Comparison of ENCODE assay signal across 8 cellular contexts in the genomic region with DNA sequence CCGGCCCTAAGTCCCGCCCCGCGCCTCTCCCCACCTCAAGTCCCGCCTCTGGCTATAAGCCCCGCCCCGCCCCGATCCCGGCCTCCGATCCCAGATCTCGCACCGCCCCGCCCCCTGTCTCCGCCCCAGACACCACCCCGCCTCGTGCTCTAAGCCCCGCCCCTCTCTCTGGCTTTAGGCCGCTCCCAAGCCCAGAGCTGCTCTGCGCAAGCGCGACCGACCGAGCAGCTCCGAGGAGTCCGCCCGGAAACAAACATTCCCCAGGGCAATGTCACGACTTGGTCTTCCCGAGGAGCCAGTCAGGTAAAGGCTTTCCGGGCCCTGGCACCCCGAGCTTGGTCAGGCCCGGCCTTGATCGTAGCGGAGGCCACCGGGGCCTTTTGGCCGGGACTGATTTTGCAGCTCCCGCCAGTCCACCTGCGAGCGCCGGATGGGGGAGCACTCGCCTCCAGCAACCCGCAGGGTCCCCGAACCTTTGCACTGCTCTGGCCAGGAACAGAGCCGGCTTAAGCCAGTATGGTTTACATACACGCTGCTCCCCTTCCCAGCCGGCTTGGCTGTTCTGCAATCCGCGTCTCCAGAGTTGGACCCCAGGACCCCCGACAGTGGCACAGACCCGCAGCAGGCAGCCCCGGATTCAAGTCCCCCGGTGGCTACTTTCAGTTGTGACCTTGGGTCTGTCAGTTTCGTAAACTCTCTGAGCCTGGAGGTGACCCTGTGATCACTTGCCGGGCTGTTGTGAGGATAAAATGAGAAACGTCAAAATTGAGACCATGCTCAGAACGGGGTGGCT. TPM values are rescaled to one million over a fixed set of nuclear protein-coding genes. Genes with fewer than 3 reads are reported as not detected.
DNase-seq lines count a peak whose midpoint lies in the region; ATAC-seq and TF ChIP-seq lines count a peak whose summit lies in the region.

Gene NUDT7 (plus strand): TSS at position 200 of the 793 bp plus-strand sequence. CDS start 69 bp downstream, at position 269.

- no CpG with 5 or more reads among the region's 55 CpGs for WGBS in H9 (ENCODE audit: extremely low coverage, insufficient read length, low lambda C conversion rate)
- 0% methylated on average over 4 to 10 of the region's 55 CpGs for WGBS in gastroesophageal sphincter (ENCODE audit: low coverage in 1 of 2), 2 donors

- ATAC-seq in gastroesophageal sphincter = peak; percentile 98

- no peak within 1 kb of the TSS for H3K4ac ChIP-seq in H9 (ENCODE audit: low read depth, low read length)

- H3K27me3 ChIP-seq in H9 (ENCODE audit: insufficient read depth, low read length) (no peaks in the 10 kb centered on the region), gastroesophageal sphincter (no peaks in the 10 kb centered on the region), neutrophil (peaks cover 37% of the 10 kb centered on the region)

- H3K18ac ChIP-seq in H9 (ENCODE audit: insufficient read length, low read depth, low read length) = peak within 1 kb of the TSS; percentile 39

- no peak within 1 kb of the TSS for H2AK5ac ChIP-seq in H9 (ENCODE audit: insufficient read length, low read length)

- peak within 1 kb of the TSS; percentile 81 to 82 for H3K4me3 Mint-ChIP-seq in H9

- no peak within 1 kb of the TSS for H2BK15ac ChIP-seq in H9 (ENCODE audit: low read depth, low read length)

- peak within 1 kb of the TSS; percentile 87 to 96 (median 93) for H3K27ac Mint-ChIP-seq in H9

- TF ChIP-seq POLR2A in gastroesophageal sphincter (IDR thresholded peaks at IDR 0.05) = peak; percentile 29 to 43

- H3K23me2 ChIP-seq in H9 (ENCODE audit: insufficient read length, low read depth, low read length, poor library complexity, severe bottlenecking) = peaks cover 7% of the 10 kb centered on the region

- H2BK120ac ChIP-seq in H9 (ENCODE audit: low read depth, low read length, poor library complexity, severe bottlenecking) = no peak within 1 kb of the TSS

- H3K27me3 Mint-ChIP-seq in H9 (ENCODE audit: low read depth) = peaks cover 1% of the 10 kb centered on the region; the same call in 1 of the 2 replicates

- H3K79me2 ChIP-seq in H9 (ENCODE audit: insufficient read depth, low read length) = no peaks in the 10 kb centered on the region

- H4K8ac ChIP-seq in H9 (replicated peaks; ENCODE audit: insufficient read length, low read depth, low read length) = no peak within 1 kb of the TSS

- H3K4me3 ChIP-seq in gastroesophageal sphincter = peak within 1 kb of the TSS; percentile 74 to 80
- H3K4me3 ChIP-seq in neutrophil (ENCODE audit: low read depth in 1 of 2, low read length in 1 of 2) = peak within 1 kb of the TSS; percentile 63

- no peak within 1 kb of the TSS for H4K91ac ChIP-seq in H9 (ENCODE audit: insufficient read length, low read depth, low read length)

- TF ChIP-seq EP300 in gastroesophageal sphincter (IDR thresholded peaks at IDR 0.05) = no peak

- peaks cover 11 to 18% of the 10 kb centered on the region in 2 experiments for H3K4me1 Mint-ChIP-seq in H9

- no peaks in the 10 kb centered on the region; a peak in 1 of 5 replicates for H3K9me3 Mint-ChIP-seq in H9

- peak within 1 kb of the TSS; percentile 73 for H3K9ac ChIP-seq in H9 (ENCODE audit: extremely low read depth, insufficient read length, low read length)

- peaks cover 0 to 21% of the 10 kb centered on the region in 2 donors for H3K36me3 ChIP-seq in gastroesophageal sphincter
- H3K36me3 ChIP-seq in neutrophil = no peaks in the 10 kb centered on the region

- no peaks in the 10 kb centered on the region for H4K20me1 ChIP-seq in H9 (ENCODE audit: control insufficient read depth, insufficient read depth, insufficient read length)

- no peak within 1 kb of the TSS for H3K23ac ChIP-seq in H9 (ENCODE audit: insufficient read length, low read depth, low read length)

- TF ChIP-seq CTCF in H9 (conservative IDR thresholded peaks at IDR 0.05) (peak; percentile 33; the same call in 2 of the 3 replicates), gastroesophageal sphincter (IDR thresholded peaks at IDR 0.05) (peak in 1 of 4 experiments; percentile 50), neutrophil (IDR thresholded peaks at IDR 0.05) (no peak), subcutaneous adipose tissue (IDR thresholded peaks at IDR 0.05; ENCODE audit: low read depth) (no peak)

- H3K36me3 Mint-ChIP-seq in H9 (ENCODE audit: insufficient read depth in 1 of 3, low read depth in 3 of 3) = peaks cover 0 to 14% (median 6%) of the 10 kb centered on the region in 3 experiments; a peak in 4 of 7 replicates

- H2BK20ac ChIP-seq in H9 (ENCODE audit: low read depth, low read length, poor library complexity, severe bottlenecking) = no peak within 1 kb of the TSS

- no peak within 1 kb of the TSS for H2BK12ac ChIP-seq in H9 (ENCODE audit: insufficient read length, low read depth, low read length)

- H3K27ac ChIP-seq in H9 (ENCODE audit: insufficient read length, low read depth, low read length) (peak within 1 kb of the TSS; percentile 54), gastroesophageal sphincter (peak within 1 kb of the TSS; percentile 79 to 95 (median 90)), neutrophil (peak within 1 kb of the TSS; percentile 53)

- no peak within 1 kb of the TSS for H3K56ac ChIP-seq in H9 (ENCODE audit: insufficient read length, low read depth, low read length)

- no peak within 1 kb of the TSS for H2AFZ ChIP-seq in H9 (ENCODE audit: low read length)

- H2BK5ac ChIP-seq in H9 (ENCODE audit: insufficient read length, low read length) = peak within 1 kb of the TSS; percentile 57

- H3K4me2 ChIP-seq in H9 (ENCODE audit: insufficient read depth, insufficient read length, low read length) = peak within 1 kb of the TSS; percentile 68

- H4K5ac ChIP-seq in H9 (ENCODE audit: insufficient read length, low read depth, low read length) = no peak within 1 kb of the TSS

- no peak within 1 kb of the TSS for H3T11ph ChIP-seq in H9 (ENCODE audit: low read length)

- H3K4me1 ChIP-seq in H9 (ENCODE audit: insufficient read depth, low read length) (peaks cover 7% of the 10 kb centered on the region; the same call in 1 of the 2 replicates), gastroesophageal sphincter (peaks cover 0 to 10% (median 6%) of the 10 kb centered on the region in 3 donors), neutrophil (ENCODE audit: control insufficient read depth in 1 of 2, insufficient read depth in 1 of 2, low read depth in 1 of 2, low read length in 1 of 2) (peaks cover 10 to 13% of the 10 kb centered on the region in 2 experiments)

- H3K9me3 ChIP-seq in H9 (ENCODE audit: control insufficient read depth, low read depth, low read length) = no peaks in the 10 kb centered on the region
- no peaks in the 10 kb centered on the region for H3K9me3 ChIP-seq in gastroesophageal sphincter
- H3K9me3 ChIP-seq in neutrophil = no peaks in the 10 kb centered on the region

- H3K14ac ChIP-seq in H9 (ENCODE audit: insufficient read depth, low read length) = peak within 1 kb of the TSS; percentile 78

- DNase-seq in GF-D8 (lab: John Stamatoyannopoulos, UW) = peak; percentile 75
- DNase-seq in H9 = peak; percentile 99
- peak; percentile 95 for DNase-seq in M059J (ENCODE audit: low read depth)
- DNase-seq in SHP77 (lab: John Stamatoyannopoulos, UW) = peak; percentile 92 to 98
- DNase-seq in activated naive CD4-positive, alpha-beta T cell treated with Interleukin-2 at 50 U/mL for 16 hours = peak; percentile 96

- H3K79me1 ChIP-seq in H9 (ENCODE audit: insufficient read depth, low read depth, low read length, poor library complexity, severe bottlenecking) = no peaks in the 10 kb centered on the region

RNA-seq across cellular contexts. Expression of gene NUDT7, which starts in this region (rescaled TPM):
- total RNA-seq in H9 (2021) (6.8 and 6.9 TPM in 2 replicates), gastroesophageal sphincter (10 to 100 TPM in 3 of 4 donors, 1 to 10 TPM in 1; 7.3 to 17.2 (median 11.1) TPM), subcutaneous adipose tissue (10 to 100 TPM; 14.3 to 43.0 (median 17.5) TPM)
- 5.1 and 8.9 TPM in 2 replicates for total RNA-seq in M059J (2014; rRNA removed; shearing (Covaris generic))

Comparison
In these comparisons a context has a peak if more than half of its experiments do, and no peak if none do; other contexts are left out.
1. Peak in every context shown above with its lines: DNase-seq, ATAC-seq, H3K4me3 ChIP-seq and H3K27ac ChIP-seq.